ENCODE assay signal across 11 cellular contexts in genomic region chr19:6038634-6039405, GRCh38.
A peak's percentile ranks its signal among the peaks of the same experiment; 100 is the strongest.
DNase-seq lines count a peak whose midpoint lies in the region; ATAC-seq, FAIRE-seq and TF ChIP-seq lines count a peak whose summit lies in the region.
"Had no signal": no experiment of that assay in that cellular context is flagged by ENCODE, and none has a peak within 500 bp of the region (broad histone marks: within the 10 kb centered on the region; RNA-seq: fewer than 3 reads in every experiment).

No MANE protein-coding gene starts in this region.

- DNase-seq in GM12892 (ENCODE audit: insufficient read length) (peak; percentile 56), MV-4-11 (lab: John Stamatoyannopoulos, UW) (peak; percentile 59), keratinocyte (ENCODE audit: low read depth, low spot score) (no peak), A172 (ENCODE audit: low spot score) (no peak), NCI-H345 (lab: John Stamatoyannopoulos, UW) (no peak), UCSD-AML1 (lab: John Stamatoyannopoulos, UW; ENCODE audit: unreplicated experiment) (no peak)
- DNase-seq: DMS79 treated with DMSO at 0.1 percent for 48 hours, mammary epithelial cell, T-cell had no signal

- H3K9me3 ChIP-seq in keratinocyte (ENCODE audit: control insufficient read depth, low read depth, low read length), result no peaks in the 10 kb centered on the region

- no peak overlapping the region for H3K4me3 ChIP-seq in keratinocyte (ENCODE audit: control insufficient read depth in 2 of 3, extremely low read depth in 1 of 3, insufficient read depth in 2 of 3, low read depth in 1 of 3, low read length in 3 of 3)

- ATAC-seq in GM19467 (IDR thresholded peaks at IDR 0.05; ENCODE audit: unreplicated experiment), result peak; percentile 50
- no peak for ATAC-seq in HG03280 (IDR thresholded peaks at IDR 0.05; ENCODE audit: unreplicated experiment)
- ATAC-seq: T-cell had no signal

- no peaks in the 10 kb centered on the region for H4K20me1 ChIP-seq in keratinocyte (ENCODE audit: control insufficient read depth, extremely low read depth, insufficient read depth, low read length)

- H3K36me3 ChIP-seq in keratinocyte (ENCODE audit: control insufficient read depth in 2 of 2, extremely low read depth in 1 of 2, insufficient read depth in 2 of 2, low read length in 2 of 2), result peaks cover 7 to 24% of the 10 kb centered on the region in 2 experiments

- dilution Hi-C loops in keratinocyte (cut with MboI; ENCODE audit: extremely low pct_ligation_motif_present, low sequenced_read_pairs), result loop anchor here (10.0 to 25.0 kb wide), 2 partner anchors 76 to 248 kb away; partner anchors contain the start of genes MLLT1 and RFX2

- no peaks in the 10 kb centered on the region for H3K4me1 ChIP-seq in keratinocyte (ENCODE audit: control insufficient read depth, extremely low read depth, insufficient read depth, low read length)

- H3K27ac ChIP-seq in keratinocyte (ENCODE audit: control insufficient read depth, insufficient read depth, low read length), result no peak overlapping the region

- H2AFZ ChIP-seq in keratinocyte (ENCODE audit: control insufficient read depth, low read length), result no peak overlapping the region

- TF ChIP-seq CTCF in keratinocyte (optimal IDR thresholded peaks at IDR 0.05 in 1 of 3, IDR thresholded peaks at IDR 0.05 in 1 of 3, conservative IDR thresholded peaks at IDR 0.05 in 1 of 3; ENCODE audit: extremely low read depth in 1 of 3, insufficient read depth in 2 of 3, low read length in 3 of 3), result no peak

- TF ChIP-seq POLR2A in GM12892 (IDR thresholded peaks at IDR 0.05; ENCODE audit: low read depth, low read length), result no peak

- peak; percentile 94 for FAIRE-seq in GM12892 (lab: Jason Lieb, UNC)
- peak; percentile 53 for FAIRE-seq in keratinocyte (lab: Jason Lieb, UNC)

- H3K9ac ChIP-seq in keratinocyte (ENCODE audit: control insufficient read depth, extremely low read depth, insufficient read depth, low read length), result no peak overlapping the region

- no peak overlapping the region for H3K4me2 ChIP-seq in keratinocyte (ENCODE audit: control insufficient read depth, extremely low read depth, insufficient read depth, low read depth, low read length)

- H3K27me3 ChIP-seq in keratinocyte (ENCODE audit: control insufficient read depth, extremely low read depth, insufficient read depth, low read length), result no peaks in the 10 kb centered on the region

- H3K79me2 ChIP-seq in keratinocyte (ENCODE audit: control insufficient read depth, insufficient read depth, low read length), result no peaks in the 10 kb centered on the region

- H3K9me1 ChIP-seq in keratinocyte (ENCODE audit: control insufficient read depth, extremely low read depth, insufficient read depth, low read length), result no peaks in the 10 kb centered on the region

Comparison
In these comparisons a context has a peak if more than half of its experiments do, and no peak if none do; other contexts are left out.
1. DNase-seq: peak in GM12892 (single experiment) and MV-4-11 (single experiment); none in keratinocyte (single experiment), A172 (single experiment), NCI-H345 (single experiment) and UCSD-AML1 (single experiment).